In genomic region chr19:38657633-38658222, GRCh38 we compare ENCODE assay signal across 1 cellular context.
TF ChIP-seq lines count a peak whose summit lies in the region.

No MANE protein-coding gene starts in this region.

TF ChIP-seq in SK-N-SH, 30 proteins besides CTCF, POLR2A, EP300 and RAD21 (continued from another document):
- TF ChIP-seq REST (IDR thresholded peaks at IDR 0.05; ENCODE audit: low read depth, low read length) (no peak), NRF1 (IDR thresholded peaks at IDR 0.05; ENCODE audit: low read depth, low read length) (no peak), EZH2phosphoT487 (IDR thresholded peaks at IDR 0.05; ENCODE audit: borderline replicate concordance, low read depth) (no peak), RXRA (IDR thresholded peaks at IDR 0.05; ENCODE audit: borderline replicate concordance, low read depth) (no peak), TAF1 (IDR thresholded peaks at IDR 0.05; ENCODE audit: borderline replicate concordance, low read depth, low read length) (0 out of 2 replicates have a peak, but pooled peaks have one; percentile 22), RFX5 (IDR thresholded peaks at IDR 0.05; ENCODE audit: low read length) (no peak), CHD2 (IDR thresholded peaks at IDR 0.05; ENCODE audit: low read length, partially characterized antibody) (no peak), PBX3 (IDR thresholded peaks at IDR 0.05) (peak; percentile 51; the same call in 1 of the 2 replicates), SIN3A (IDR thresholded peaks at IDR 0.05; ENCODE audit: borderline replicate concordance, low read depth, low read length) (no peak), IRF3 (IDR thresholded peaks at IDR 0.05; ENCODE audit: low read depth, low read length) (no peak), TEAD4 (IDR thresholded peaks at IDR 0.05; ENCODE audit: borderline replicate concordance, insufficient read depth) (0 out of 2 replicates have a peak, but pooled peaks have one; percentile 17)
